Comparison of ENCODE assay signal across 20 cellular contexts in genomic region chr7:95577137-95577536, GRCh38. TPM values are rescaled to one million over a fixed set of nuclear protein-coding genes. Genes with fewer than 3 reads are reported as not detected.
DNase-seq lines count a peak whose midpoint lies in the region; ATAC-seq and TF ChIP-seq lines count a peak whose summit lies in the region.
"Had no signal": no experiment of that assay in that cellular context is flagged by ENCODE, and none has a peak within 500 bp of the region (broad histone marks: within the 10 kb centered on the region; RNA-seq: fewer than 3 reads in every experiment).

No MANE protein-coding gene starts in this region.

- BruUV-seq in MCF 10A (replicated peaks; lab: Mats Ljungman, UMichigan), result no TSS peak

- no peaks in the 10 kb centered on the region for H3K9me3 Mint-ChIP-seq in MCF 10A (ENCODE audit: unreplicated experiment)

- H3K4me3 ChIP-seq in breast epithelium (no peak overlapping the region), RWPE2 (ENCODE audit: severe bottlenecking) (no peak overlapping the region), foreskin fibroblast (ENCODE audit: low read depth in 1 of 2, low read length in 2 of 2) (no peak overlapping the region)
- H3K4me3 ChIP-seq: right atrium auricular region, thyroid gland had no signal

- H3K36me3 ChIP-seq in breast epithelium (no peaks in the 10 kb centered on the region), RWPE2 (ENCODE audit: low read depth) (no peaks in the 10 kb centered on the region)
- H3K36me3 ChIP-seq: right atrium auricular region, thyroid gland had no signal

- no peak overlapping the region for H3K4me3 Mint-ChIP-seq in MCF 10A (ENCODE audit: unreplicated experiment)

- peaks cover 7% of the 10 kb centered on the region for H3K4me1 Mint-ChIP-seq in MCF 10A (ENCODE audit: insufficient read depth, unreplicated experiment)

- H3K4me1 ChIP-seq in breast epithelium (no peaks in the 10 kb centered on the region), RWPE2 (ENCODE audit: insufficient read depth, poor library complexity, severe bottlenecking) (no peaks in the 10 kb centered on the region)
- H3K4me1 ChIP-seq: right atrium auricular region had no signal

- H3K9me3 ChIP-seq in breast epithelium (peaks cover 0 to 10% of the 10 kb centered on the region in 2 donors), RWPE2 (ENCODE audit: severe bottlenecking) (no peaks in the 10 kb centered on the region)
- H3K9me3 ChIP-seq: right atrium auricular region, thyroid gland had no signal

- no peaks in the 10 kb centered on the region for H3K27me3 Mint-ChIP-seq in MCF 10A (ENCODE audit: insufficient read depth, unreplicated experiment)

- H3K27ac Mint-ChIP-seq in MCF 10A (ENCODE audit: low read depth, unreplicated experiment), result peak overlapping the region; percentile 66

- ATAC-seq in RWPE2 (ENCODE audit: low read depth) (peak; percentile 66; the same call in 2 of the 3 replicates), GM18868 (IDR thresholded peaks at IDR 0.05; ENCODE audit: unreplicated experiment) (no peak)

- DNase-seq in MCF 10A (ENCODE audit: unreplicated experiment), result peak; percentile 72
- DNase-seq in breast epithelium (ENCODE audit: low spot score in 2 of 2), result no peak
- no peak for DNase-seq in RWPE2 (ENCODE audit: low spot score)
- peak; percentile 10 for DNase-seq in glomerular visceral epithelial cell (ENCODE audit: extremely low spot score)
- no peak for DNase-seq in foreskin fibroblast
- DNase-seq in NCI-H2107 (lab: John Stamatoyannopoulos, UW), result no peak
- no peak for DNase-seq in putamen (ENCODE audit: low spot score)
- DNase-seq: activated CD4-positive, alpha-beta T cell treated with anti-CD3 and anti-CD28 coated beads, Interleukin-2, amount 50 U/mL, for 1 hour; activated CD8-positive, alpha-beta memory T cell treated with anti-CD3 and anti-CD28 coated beads, Interleukin-2, amount 50 U/mL, for 48 hours; anterior cingulate cortex; cerebellar nuclear complex; effector CD8-positive, alpha-beta T cell; HCEC 1CT; NCI-H1105 treated with DMSO at 0.1 percent for 48 hours; stimulated activated CD4-positive, alpha-beta T cell treated with anti-CD3 and anti-CD28 coated beads, Interleukin-15, amount 100 ng/mL, for 24 hours; stimulated activated naive CD4-positive, alpha-beta T cell; thyroid gland had no signal

- CTCF ChIA-PET in MCF 10A (lab: Yijun Ruan, JAX), result interaction anchor here (0.6 to 1.5 kb wide), 5 partner anchors 12 to 109 kb away, joined by 3 to 4 read pairs (median 3); no protein-coding TSS in a partner anchor

- H3K27me3 ChIP-seq in breast epithelium, result no peaks in the 10 kb centered on the region
- H3K27me3 ChIP-seq in RWPE2 (ENCODE audit: insufficient read depth, poor library complexity, severe bottlenecking), result no peaks in the 10 kb centered on the region
- H3K27me3 ChIP-seq: right atrium auricular region, thyroid gland had no signal

- POLR2A ChIA-PET in MCF 10A (lab: Yijun Ruan, JAX), result interaction anchor here (1.3 to 3.2 kb wide), 2 partner anchors 19 to 26 kb away, joined by 3 to 18 read pairs; no protein-coding TSS in a partner anchor

- TF ChIP-seq CTCF in MCF 10A (IDR thresholded peaks at IDR 0.05; ENCODE audit: unreplicated experiment) (no peak), breast epithelium (IDR thresholded peaks at IDR 0.05) (no peak), RWPE2 (IDR thresholded peaks at IDR 0.05; ENCODE audit: poor library complexity, severe bottlenecking) (no peak), foreskin fibroblast (IDR thresholded peaks at IDR 0.05; ENCODE audit: low read depth, low read length) (no peak)

- no peak for TF ChIP-seq POLR2A in breast epithelium (IDR thresholded peaks at IDR 0.05)

- peaks cover 5% of the 10 kb centered on the region for H3K36me3 Mint-ChIP-seq in MCF 10A (ENCODE audit: insufficient read depth, unreplicated experiment)

- no peak overlapping the region for H3K27ac ChIP-seq in breast epithelium
- no peak overlapping the region for H3K27ac ChIP-seq in RWPE2 (ENCODE audit: poor library complexity, severe bottlenecking)
- H3K27ac ChIP-seq: C4-2B, right atrium auricular region, thyroid gland had no signal

- intact Hi-C loops in MCF 10A (cut with micrococcal nuclease), result no loop called here
- intact Hi-C loops in breast epithelium (cut with DNase I; ENCODE audit: low total_unique reads), result no loop called here

RNA-seq across cellular contexts. Expression of gene PDK4, which starts 19.2 kb away (rescaled TPM):
- 1.2 and 1.3 TPM in 2 replicates for total RNA-seq in MCF 10A (2022)
- 100 to 1,000 TPM; 507 to 797 (median 729) TPM for total RNA-seq in breast epithelium

Comparison
In these comparisons a context has a peak if more than half of its experiments do, and no peak if none do; other contexts are left out.
1. DNase-seq: peak in MCF 10A (single experiment) and glomerular visceral epithelial cell (single experiment); none in breast epithelium (0 of 2), RWPE2 (single experiment), foreskin fibroblast (0 of 2), NCI-H2107 (single experiment) and putamen (single experiment).
2. RNA of gene PDK4, which starts 19.2 kb away (total RNA-seq): 507 to 797 TPM in breast epithelium; 1.2 to 1.3 TPM in MCF 10A; every median in the first group is over 100 times any median in the second.